Comparison of ENCODE assay signal across 1 cellular context in the genomic region with DNA sequence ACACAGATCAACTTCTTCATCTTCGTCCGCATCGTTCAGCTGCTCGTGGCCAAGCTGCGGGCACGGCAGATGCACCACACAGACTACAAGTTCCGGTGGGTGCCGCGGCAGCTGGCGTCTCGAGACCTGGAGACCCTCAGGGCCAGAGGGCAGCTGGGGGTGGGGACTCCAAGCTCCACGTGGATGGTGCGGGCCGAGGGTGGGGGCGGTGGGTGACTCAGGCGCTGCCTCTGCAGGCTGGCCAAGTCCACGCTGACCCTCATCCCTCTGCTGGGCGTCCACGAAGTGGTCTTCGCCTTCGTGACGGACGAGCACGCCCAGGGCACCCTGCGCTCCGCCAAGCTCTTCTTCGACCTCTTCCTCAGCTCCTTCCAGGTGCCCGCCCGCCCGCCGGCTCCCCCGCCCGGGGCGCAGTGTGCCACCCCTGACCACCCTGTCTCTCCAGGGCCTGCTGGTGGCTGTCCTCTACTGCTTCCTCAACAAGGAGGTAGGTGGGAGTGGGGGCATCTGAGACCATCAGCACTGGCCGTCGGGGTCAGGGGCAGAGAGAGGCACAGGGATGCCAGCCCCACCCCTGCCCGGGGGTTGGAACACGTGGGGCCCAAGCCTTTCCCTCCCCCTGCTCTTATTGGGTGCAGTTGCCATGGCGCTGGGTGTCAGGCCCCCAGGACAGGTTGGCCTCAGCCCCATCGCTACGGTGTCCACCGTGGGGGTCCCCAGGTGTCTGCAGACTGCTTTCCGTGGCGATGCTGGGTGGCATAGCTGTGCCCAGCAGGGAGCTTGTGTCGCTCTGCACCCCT.
TF ChIP-seq lines count a peak whose summit lies in the region.

No MANE protein-coding gene starts in this region.

TF ChIP-seq in GM23338, 12 proteins besides CTCF, POLR2A, EP300 and RAD21 (continued from another document):
- TF ChIP-seq, protein P1, sequence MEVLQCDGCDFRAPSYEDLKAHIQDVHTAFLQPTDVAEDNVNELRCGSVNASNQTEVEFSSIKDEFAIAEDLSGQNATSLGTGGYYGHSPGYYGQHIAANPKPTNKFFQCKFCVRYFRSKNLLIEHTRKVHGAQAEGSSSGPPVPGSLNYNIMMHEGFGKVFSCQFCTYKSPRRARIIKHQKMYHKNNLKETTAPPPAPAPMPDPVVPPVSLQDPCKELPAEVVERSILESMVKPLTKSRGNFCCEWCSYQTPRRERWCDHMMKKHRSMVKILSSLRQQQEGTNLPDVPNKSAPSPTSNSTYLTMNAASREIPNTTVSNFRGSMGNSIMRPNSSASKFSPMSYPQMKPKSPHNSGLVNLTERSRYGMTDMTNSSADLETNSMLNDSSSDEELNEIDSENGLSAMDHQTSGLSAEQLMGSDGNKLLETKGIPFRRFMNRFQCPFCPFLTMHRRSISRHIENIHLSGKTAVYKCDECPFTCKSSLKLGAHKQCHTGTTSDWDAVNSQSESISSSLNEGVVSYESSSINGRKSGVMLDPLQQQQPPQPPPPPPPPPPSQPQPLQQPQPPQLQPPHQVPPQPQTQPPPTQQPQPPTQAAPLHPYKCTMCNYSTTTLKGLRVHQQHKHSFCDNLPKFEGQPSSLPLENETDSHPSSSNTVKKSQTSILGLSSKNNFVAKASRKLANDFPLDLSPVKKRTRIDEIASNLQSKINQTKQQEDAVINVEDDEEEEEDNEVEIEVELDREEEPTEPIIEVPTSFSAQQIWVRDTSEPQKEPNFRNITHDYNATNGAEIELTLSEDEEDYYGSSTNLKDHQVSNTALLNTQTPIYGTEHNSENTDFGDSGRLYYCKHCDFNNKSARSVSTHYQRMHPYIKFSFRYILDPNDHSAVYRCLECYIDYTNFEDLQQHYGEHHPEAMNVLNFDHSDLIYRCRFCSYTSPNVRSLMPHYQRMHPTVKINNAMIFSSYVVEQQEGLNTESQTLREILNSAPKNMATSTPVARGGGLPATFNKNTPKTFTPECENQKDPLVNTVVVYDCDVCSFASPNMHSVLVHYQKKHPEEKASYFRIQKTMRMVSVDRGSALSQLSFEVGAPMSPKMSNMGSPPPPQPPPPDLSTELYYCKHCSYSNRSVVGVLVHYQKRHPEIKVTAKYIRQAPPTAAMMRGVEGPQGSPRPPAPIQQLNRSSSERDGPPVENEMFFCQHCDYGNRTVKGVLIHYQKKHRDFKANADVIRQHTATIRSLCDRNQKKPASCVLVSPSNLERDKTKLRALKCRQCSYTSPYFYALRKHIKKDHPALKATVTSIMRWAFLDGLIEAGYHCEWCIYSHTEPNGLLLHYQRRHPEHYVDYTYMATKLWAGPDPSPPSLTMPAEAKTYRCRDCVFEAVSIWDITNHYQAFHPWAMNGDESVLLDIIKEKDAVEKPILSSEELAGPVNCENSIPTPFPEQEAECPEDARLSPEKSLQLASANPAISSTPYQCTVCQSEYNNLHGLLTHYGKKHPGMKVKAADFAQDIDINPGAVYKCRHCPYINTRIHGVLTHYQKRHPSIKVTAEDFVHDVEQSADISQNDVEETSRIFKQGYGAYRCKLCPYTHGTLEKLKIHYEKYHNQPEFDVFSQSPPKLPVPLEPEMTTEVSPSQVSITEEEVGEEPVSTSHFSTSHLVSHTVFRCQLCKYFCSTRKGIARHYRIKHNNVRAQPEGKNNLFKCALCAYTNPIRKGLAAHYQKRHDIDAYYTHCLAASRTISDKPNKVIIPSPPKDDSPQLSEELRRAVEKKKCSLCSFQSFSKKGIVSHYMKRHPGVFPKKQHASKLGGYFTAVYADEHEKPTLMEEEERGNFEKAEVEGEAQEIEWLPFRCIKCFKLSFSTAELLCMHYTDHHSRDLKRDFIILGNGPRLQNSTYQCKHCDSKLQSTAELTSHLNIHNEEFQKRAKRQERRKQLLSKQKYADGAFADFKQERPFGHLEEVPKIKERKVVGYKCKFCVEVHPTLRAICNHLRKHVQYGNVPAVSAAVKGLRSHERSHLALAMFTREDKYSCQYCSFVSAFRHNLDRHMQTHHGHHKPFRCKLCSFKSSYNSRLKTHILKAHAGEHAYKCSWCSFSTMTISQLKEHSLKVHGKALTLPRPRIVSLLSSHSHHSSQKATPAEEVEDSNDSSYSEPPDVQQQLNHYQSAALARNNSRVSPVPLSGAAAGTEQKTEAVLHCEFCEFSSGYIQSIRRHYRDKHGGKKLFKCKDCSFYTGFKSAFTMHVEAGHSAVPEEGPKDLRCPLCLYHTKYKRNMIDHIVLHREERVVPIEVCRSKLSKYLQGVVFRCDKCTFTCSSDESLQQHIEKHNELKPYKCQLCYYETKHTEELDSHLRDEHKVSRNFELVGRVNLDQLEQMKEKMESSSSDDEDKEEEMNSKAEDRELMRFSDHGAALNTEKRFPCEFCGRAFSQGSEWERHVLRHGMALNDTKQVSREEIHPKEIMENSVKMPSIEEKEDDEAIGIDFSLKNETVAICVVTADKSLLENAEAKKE (CRISPR knock-in tag; IDR thresholded peaks at IDR 0.05): no peak
- TF ChIP-seq ZNF114 (CRISPR knock-in tag; IDR thresholded peaks at IDR 0.05) (no peak), NANOG (IDR thresholded peaks at IDR 0.05; ENCODE audit: borderline replicate concordance) (no peak), ZNF331 (CRISPR knock-in tag; IDR thresholded peaks at IDR 0.05; ENCODE audit: low read depth) (no peak)
